ENCODE assay signal across 30 cellular contexts in genomic region chr2:189131986-189132385, GRCh38.
"Had no signal": no experiment of that assay in that cellular context is flagged by ENCODE, and none has a peak within 500 bp of the region (broad histone marks: within the 10 kb centered on the region; RNA-seq: fewer than 3 reads in every experiment).

No MANE protein-coding gene starts in this region.

- H3K9me3 ChIP-seq: gastrocnemius medialis, neutrophil, stomach, suprapubic skin, tibial nerve had no signal

- H3K4me1 Mint-ChIP-seq: activated CD4-positive, alpha-beta memory T cell treated with anti-CD3 and anti-CD28 coated beads, Interleukin-2, amount 10 ng/mL, durations not matched to agents 7 days and 5 days; activated CD8-positive, alpha-beta memory T cell treated with anti-CD3 and anti-CD28 coated beads, Interleukin-2, amount 10 ng/mL, durations not matched to agents 7 days and 5 days; activated naive CD8-positive, alpha-beta T cell treated with anti-CD3 and anti-CD28 coated beads, Interleukin-2, amount 50 U/mL, for 24 hours; stimulated activated memory B cell treated with anti-CD40 and anti-IgM and Interleukin-4, amounts not matched to agents 10 μg/mL and 1 μg/mL and 100 μg/mL, for 72 hours; T-helper 17 cell had no signal

- H3K79me2 ChIP-seq: parathyroid adenoma had no signal

- H3K27me3 ChIP-seq: gastrocnemius medialis, neutrophil, stomach, suprapubic skin, tibial nerve had no signal

- H3K9me3 Mint-ChIP-seq: activated CD4-positive, alpha-beta memory T cell treated with anti-CD3 and anti-CD28 coated beads, Interleukin-2, amount 10 ng/mL, durations not matched to agents 7 days and 5 days; activated naive CD8-positive, alpha-beta T cell treated with anti-CD3 and anti-CD28 coated beads, Interleukin-2, amount 50 U/mL, for 24 hours; activated T-helper 1 cell treated with anti-CD3 and anti-CD28 coated beads, Interleukin-12 subunit alpha, Interleukin-12 subunit beta, Interleukin-2, Interleukin-4 antibody, amounts not matched to agents 30 ng/mL and 10 ng/mL and 1 ng/mL, durations not matched to agents 14 hours and 24 hours and 36 hours; mesothelial cell of epicardium; stimulated activated memory B cell treated with anti-CD40 and anti-IgM and Interleukin-4, amounts not matched to agents 10 μg/mL and 1 μg/mL and 100 μg/mL, for 72 hours had no signal

- FAIRE-seq: colon, endothelial cell of umbilical vein, urothelium cell line had no signal

- H3K27ac ChIP-seq: gastrocnemius medialis, neutrophil, parathyroid adenoma, skin epidermis, stomach, suprapubic skin, tibial nerve had no signal

- H3K4me3 ChIP-seq: gastrocnemius medialis, skin epidermis, stomach, suprapubic skin, tibial nerve had no signal

- H3K36me3 Mint-ChIP-seq: activated CD8-positive, alpha-beta memory T cell treated with anti-CD3 and anti-CD28 coated beads, Interleukin-2, amount 10 ng/mL, durations not matched to agents 7 days and 5 days; natural killer cell treated with Interleukin-12 subunit alpha and Interleukin-12 subunit beta and Interleukin-15 and Interleukin-18, amount 100 ng/mL, for 72 hours; stimulated activated memory B cell treated with anti-CD40 and anti-IgM and Interleukin-4, amounts not matched to agents 10 μg/mL and 1 μg/mL and 100 μg/mL, for 72 hours had no signal

- H3K9ac ChIP-seq: parathyroid adenoma had no signal

- H3K27me3 Mint-ChIP-seq: activated CD4-positive, alpha-beta memory T cell treated with anti-CD3 and anti-CD28 coated beads, Interleukin-2, amount 10 ng/mL, durations not matched to agents 7 days and 5 days; natural killer cell treated with Interleukin-12 subunit alpha and Interleukin-12 subunit beta and Interleukin-15 and Interleukin-18, amount 100 ng/mL, for 72 hours; stimulated activated memory B cell treated with anti-CD40 and anti-IgM and Interleukin-4, amounts not matched to agents 10 μg/mL and 1 μg/mL and 100 μg/mL, for 72 hours had no signal

- H3K27ac Mint-ChIP-seq: activated CD4-positive, alpha-beta memory T cell treated with anti-CD3 and anti-CD28 coated beads, Interleukin-2, amount 10 ng/mL, durations not matched to agents 7 days and 5 days; activated CD8-positive, alpha-beta memory T cell treated with anti-CD3 and anti-CD28 coated beads, Interleukin-2, amount 10 ng/mL, durations not matched to agents 7 days and 5 days; activated naive CD8-positive, alpha-beta T cell treated with anti-CD3 and anti-CD28 coated beads, Interleukin-2, amount 50 U/mL, for 24 hours; activated T-helper 1 cell treated with anti-CD3 and anti-CD28 coated beads, Interleukin-12 subunit alpha, Interleukin-12 subunit beta, Interleukin-2, Interleukin-4 antibody, amounts not matched to agents 30 ng/mL and 10 ng/mL and 1 ng/mL, durations not matched to agents 14 hours and 24 hours and 36 hours; mesothelial cell of epicardium; natural killer cell treated with Interleukin-12 subunit alpha and Interleukin-12 subunit beta and Interleukin-15 and Interleukin-18, amount 100 ng/mL, for 72 hours; stimulated activated memory B cell treated with anti-CD40 and anti-IgM and Interleukin-4, amounts not matched to agents 10 μg/mL and 1 μg/mL and 100 μg/mL, for 72 hours; T-helper 17 cell had no signal

- H2AFZ ChIP-seq: parathyroid adenoma had no signal

- H3K4me3 Mint-ChIP-seq: activated CD4-positive, alpha-beta memory T cell treated with anti-CD3 and anti-CD28 coated beads, Interleukin-2, amount 10 ng/mL, durations not matched to agents 7 days and 5 days; activated CD8-positive, alpha-beta memory T cell treated with anti-CD3 and anti-CD28 coated beads, Interleukin-2, amount 10 ng/mL, durations not matched to agents 7 days and 5 days; activated naive CD8-positive, alpha-beta T cell treated with anti-CD3 and anti-CD28 coated beads, Interleukin-2, amount 50 U/mL, for 24 hours; activated T-helper 1 cell treated with anti-CD3 and anti-CD28 coated beads, Interleukin-12 subunit alpha, Interleukin-12 subunit beta, Interleukin-2, Interleukin-4 antibody, amounts not matched to agents 30 ng/mL and 10 ng/mL and 1 ng/mL, durations not matched to agents 14 hours and 24 hours and 36 hours; mesothelial cell of epicardium; natural killer cell treated with Interleukin-12 subunit alpha and Interleukin-12 subunit beta and Interleukin-15 and Interleukin-18, amount 100 ng/mL, for 72 hours; stimulated activated memory B cell treated with anti-CD40 and anti-IgM and Interleukin-4, amounts not matched to agents 10 μg/mL and 1 μg/mL and 100 μg/mL, for 72 hours; T-helper 17 cell had no signal

- H3K4me1 ChIP-seq: gastrocnemius medialis, parathyroid adenoma, stomach had no signal

- DNase-seq: activated CD4-positive, alpha-beta memory T cell treated with anti-CD3 and anti-CD28 coated beads, Interleukin-2, amount 10 ng/mL, durations not matched to agents 7 days and 5 days; activated CD4-positive, alpha-beta T cell treated with anti-CD3 and anti-CD28 coated beads for 48 hours; activated CD4-positive, CD25-positive, alpha-beta regulatory T cell; activated CD8-positive, alpha-beta memory T cell treated with anti-CD3 and anti-CD28 coated beads, Interleukin-2, amount 10 ng/mL, durations not matched to agents 7 days and 5 days; activated gamma-delta T cell; activated naive CD4-positive, alpha-beta T cell treated with anti-CD3 and anti-CD28 coated beads, Interleukin-2, amount 50 U/mL, for 16 hours; activated naive CD8-positive, alpha-beta T cell treated with anti-CD3 and anti-CD28 coated beads, Interleukin-2, amount 50 U/mL, for 24 hours; central memory CD4-positive, alpha-beta T cell; effector memory CD4-positive, alpha-beta T cell; gastrocnemius medialis; hypothalamus; left ventricle myocardium superior; mammary epithelial cell; right cardiac atrium; stimulated activated CD4-positive, alpha-beta T cell treated with anti-CD3 and anti-CD28 coated beads, Interleukin-15, amount 100 ng/mL, for 24 hours; stomach; T-helper 17 cell had no signal

- H3K36me3 ChIP-seq: gastrocnemius medialis, neutrophil, stomach, suprapubic skin, tibial nerve had no signal

- ATAC-seq: activated CD8-positive, alpha-beta memory T cell treated with anti-CD3 and anti-CD28 coated beads, Interleukin-2, amount 10 ng/mL, durations not matched to agents 7 days and 5 days; activated naive CD8-positive, alpha-beta T cell treated with anti-CD3 and anti-CD28 coated beads, Interleukin-2, amount 50 U/mL, for 24 hours; esophagus mucosa; gastrocnemius medialis; left ventricle myocardium superior; natural killer cell treated with Interleukin-12 subunit alpha and Interleukin-12 subunit beta and Interleukin-15 and Interleukin-18, amount 100 ng/mL, for 72 hours; right cardiac atrium; stimulated activated memory B cell treated with anti-CD40 and anti-IgM and Interleukin-4, amounts not matched to agents 10 μg/mL and 1 μg/mL and 100 μg/mL, for 72 hours; T-helper 17 cell had no signal
